ENCODE assay signal across 10 cellular contexts in the genomic region with DNA sequence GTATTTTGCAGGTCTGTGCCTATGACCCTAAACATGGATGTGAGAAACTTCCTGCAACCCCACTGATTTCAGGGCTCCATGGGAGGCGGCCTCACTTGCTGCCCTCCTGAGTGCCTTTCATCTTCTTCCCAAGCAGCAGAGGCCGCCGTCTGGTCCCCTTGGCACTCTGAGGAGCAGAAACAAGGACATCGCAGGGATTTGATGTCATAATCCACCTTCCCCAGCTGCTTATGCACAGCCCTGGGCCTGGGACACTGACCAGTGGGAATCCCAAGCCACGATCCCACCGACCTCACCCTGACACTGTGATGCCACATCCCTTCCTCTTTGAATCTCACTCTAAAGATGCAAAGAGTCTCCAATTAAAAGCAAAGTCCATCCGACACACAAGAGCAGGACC. TPM values are rescaled to one million over a fixed set of nuclear protein-coding genes. Genes with fewer than 3 reads are reported as not detected.
A peak's percentile ranks its signal among the peaks of the same experiment; 100 is the strongest.
DNase-seq lines count a peak whose midpoint lies in the region; ATAC-seq and TF ChIP-seq lines count a peak whose summit lies in the region.
"Had no signal": no experiment of that assay in that cellular context is flagged by ENCODE, and none has a peak within 500 bp of the region (broad histone marks: within the 10 kb centered on the region; RNA-seq: fewer than 3 reads in every experiment).

No MANE protein-coding gene starts in this region.

- POLR2A ChIA-PET in activated CD8-positive, alpha-beta T cell treated with anti-CD3 and anti-CD28 coated beads, Interleukin-2, amount 10 ng/mL, durations not matched to agents 7 days and 5 days (lab: Charles Lee): interaction anchor here (0.7 to 2.2 kb wide), 5 partner anchors 8 to 133 kb away, joined by 3 to 14 read pairs (median 3); a partner anchor contains a TSS

- H3K4me3 Mint-ChIP-seq in activated naive CD4-positive, alpha-beta T cell treated with anti-CD3 and anti-CD28 coated beads, Interleukin-2, amount 50 U/mL, for 24 hours: peak overlapping the region; percentile 51
- peak overlapping the region; percentile 80 for H3K4me3 Mint-ChIP-seq in activated CD8-positive, alpha-beta T cell treated with anti-CD3 and anti-CD28 coated beads, Interleukin-2, amount 10 ng/mL, durations not matched to agents 7 days and 5 days

- intact Hi-C loops in right lobe of liver (cut with DNase I): no loop called here

- peaks cover 2% of the 10 kb centered on the region for H3K36me3 Mint-ChIP-seq in activated naive CD4-positive, alpha-beta T cell treated with anti-CD3 and anti-CD28 coated beads, Interleukin-2, amount 50 U/mL, for 24 hours
- peaks cover 57% of the 10 kb centered on the region for H3K36me3 Mint-ChIP-seq in activated CD8-positive, alpha-beta T cell treated with anti-CD3 and anti-CD28 coated beads, Interleukin-2, amount 10 ng/mL, durations not matched to agents 7 days and 5 days (ENCODE audit: low read depth)

- TF ChIP-seq CTCF in right lobe of liver (IDR thresholded peaks at IDR 0.05) (no peak), tibial nerve (IDR thresholded peaks at IDR 0.05) (no peak)

- WGBS in right lobe of liver (ENCODE audit: insufficient coverage, low coverage, low lambda C conversion rate, missing lambda C conversion rate): 100% methylated on average over 2 of the region's 7 CpGs
- WGBS in tibial nerve, 2 donors: 81 to 89% methylated on average over 7 of the region's 7 CpGs

- peaks cover 0 to 5% (median 0%) of the 10 kb centered on the region in 4 donors for H3K36me3 ChIP-seq in right lobe of liver
- peaks cover 0 to 45% (median 0%) of the 10 kb centered on the region in 3 donors for H3K36me3 ChIP-seq in tibial nerve

- no peaks in the 10 kb centered on the region for H3K9me3 Mint-ChIP-seq in activated naive CD4-positive, alpha-beta T cell treated with anti-CD3 and anti-CD28 coated beads, Interleukin-2, amount 50 U/mL, for 24 hours
- H3K9me3 Mint-ChIP-seq in activated CD8-positive, alpha-beta T cell treated with anti-CD3 and anti-CD28 coated beads, Interleukin-2, amount 10 ng/mL, durations not matched to agents 7 days and 5 days (ENCODE audit: insufficient read depth): no peaks in the 10 kb centered on the region

- CTCF ChIA-PET in activated CD8-positive, alpha-beta T cell treated with anti-CD3 and anti-CD28 coated beads, Interleukin-2, amount 10 ng/mL, durations not matched to agents 7 days and 5 days (lab: Charles Lee): interaction anchor here (0.6 to 13.9 kb wide), 7 partner anchors 11 to 1663 kb away, joined by 3 to 228 read pairs (median 4); a partner anchor contains a TSS

- H3K4me1 ChIP-seq in right lobe of liver (peaks cover 0 to 8% (median 0%) of the 10 kb centered on the region in 4 donors), tibial nerve (peaks cover 0 to 67% (median 23%) of the 10 kb centered on the region in 4 donors)
- H3K4me1 ChIP-seq: testis had no signal

- no peak for TF ChIP-seq EP300 in tibial nerve (IDR thresholded peaks at IDR 0.05)

- no peaks in the 10 kb centered on the region for H3K27me3 Mint-ChIP-seq in activated naive CD4-positive, alpha-beta T cell treated with anti-CD3 and anti-CD28 coated beads, Interleukin-2, amount 50 U/mL, for 24 hours
- H3K27me3 Mint-ChIP-seq in activated CD8-positive, alpha-beta T cell treated with anti-CD3 and anti-CD28 coated beads, Interleukin-2, amount 10 ng/mL, durations not matched to agents 7 days and 5 days (ENCODE audit: low read depth): no peaks in the 10 kb centered on the region

- ATAC-seq in activated CD8-positive, alpha-beta T cell treated with anti-CD3 and anti-CD28 coated beads, Interleukin-2, amount 10 ng/mL, durations not matched to agents 7 days and 5 days: no peak
- no peak for ATAC-seq in right lobe of liver
- ATAC-seq in GM19035 (IDR thresholded peaks at IDR 0.05; ENCODE audit: unreplicated experiment): no peak
- ATAC-seq in HG02798 (IDR thresholded peaks at IDR 0.05; ENCODE audit: poor library complexity, unreplicated experiment): no peak

- no peaks in the 10 kb centered on the region for H3K9me3 ChIP-seq in right lobe of liver
- H3K9me3 ChIP-seq in tibial nerve: no peaks in the 10 kb centered on the region
- H3K9me3 ChIP-seq: testis had no signal

- no peak for DNase-seq in activated naive CD4-positive, alpha-beta T cell (lab: John Stamatoyannopoulos, UW)
- DNase-seq in activated CD8-positive, alpha-beta T cell treated with anti-CD3 and anti-CD28 coated beads, Interleukin-2, amount 10 ng/mL, durations not matched to agents 7 days and 5 days: no peak
- DNase-seq in right lobe of liver (no peak), tibial nerve (ENCODE audit: low spot score in 2 of 2) (no peak), inferior parietal cortex (ENCODE audit: extremely low spot score) (no peak)
- DNase-seq: stimulated activated CD4-positive, alpha-beta T cell treated with anti-CD3 and anti-CD28 coated beads, Interleukin-2, amount 100 ng/mL, for 24 hours; testis had no signal

- H3K4me3 ChIP-seq in right lobe of liver (no peak overlapping the region), tibial nerve (no peak overlapping the region)
- H3K4me3 ChIP-seq: testis had no signal

- no peak for TF ChIP-seq POLR2A in right lobe of liver (IDR thresholded peaks at IDR 0.05)
- no peak for TF ChIP-seq POLR2A in tibial nerve (IDR thresholded peaks at IDR 0.05)

- peak overlapping the region; percentile 89 for H3K27ac Mint-ChIP-seq in activated naive CD4-positive, alpha-beta T cell treated with anti-CD3 and anti-CD28 coated beads, Interleukin-2, amount 50 U/mL, for 24 hours
- H3K27ac Mint-ChIP-seq in activated CD8-positive, alpha-beta T cell treated with anti-CD3 and anti-CD28 coated beads, Interleukin-2, amount 10 ng/mL, durations not matched to agents 7 days and 5 days: peak overlapping the region; percentile 91

- H3K27ac ChIP-seq in right lobe of liver (peak overlapping the region in 2 of 3 donors; percentile 5 to 57), tibial nerve (peak overlapping the region in 3 of 4 donors; percentile 49 to 63 (median 53))
- H3K27ac ChIP-seq: testis had no signal

- peaks cover 94% of the 10 kb centered on the region for H3K4me1 Mint-ChIP-seq in activated naive CD4-positive, alpha-beta T cell treated with anti-CD3 and anti-CD28 coated beads, Interleukin-2, amount 50 U/mL, for 24 hours
- peaks cover 85% of the 10 kb centered on the region for H3K4me1 Mint-ChIP-seq in activated CD8-positive, alpha-beta T cell treated with anti-CD3 and anti-CD28 coated beads, Interleukin-2, amount 10 ng/mL, durations not matched to agents 7 days and 5 days (ENCODE audit: low read depth)

- H3K27me3 ChIP-seq in right lobe of liver (no peaks in the 10 kb centered on the region), tibial nerve (no peaks in the 10 kb centered on the region)
- H3K27me3 ChIP-seq: testis had no signal

RNA-seq across cellular contexts. Expression of a gene that starts 7.7 kb away (rescaled TPM):
- total RNA-seq in activated CD8-positive, alpha-beta T cell treated with anti-CD3 and anti-CD28 coated beads, Interleukin-2, amount 10 ng/mL, durations not matched to agents 7 days and 5 days: 10 to 100 TPM; 43.2 to 48.4 TPM
- total RNA-seq in right lobe of liver (10 to 100 TPM in 2 of 6 experiments, 1 to 10 TPM in 4; 8.3 to 10.7 (median 9.4) TPM), tibial nerve (10 to 100 TPM; 26.4 to 43.5 (median 35.1) TPM)

RNA-seq across cellular contexts. Expression of a gene that starts 44.3 kb away (rescaled TPM):
- 1 to 10 TPM; 1.1 to 1.6 TPM for total RNA-seq in activated CD8-positive, alpha-beta T cell treated with anti-CD3 and anti-CD28 coated beads, Interleukin-2, amount 10 ng/mL, durations not matched to agents 7 days and 5 days
- total RNA-seq in right lobe of liver: 1 to 10 TPM in 2 of 6 experiments, under 1 TPM in 4; 0.24 to 4.3 (median 0.87) TPM
- 1 to 10 TPM; 2.5 to 7.8 (median 3.5) TPM for total RNA-seq in tibial nerve

RNA-seq across cellular contexts. Expression of a gene that starts 55.2 kb away (rescaled TPM):
- 10 to 100 TPM; 60.7 to 61.1 TPM for total RNA-seq in activated CD8-positive, alpha-beta T cell treated with anti-CD3 and anti-CD28 coated beads, Interleukin-2, amount 10 ng/mL, durations not matched to agents 7 days and 5 days
- 10 to 100 TPM in 5 of 6 experiments, 1 to 10 TPM in 1; 9.5 to 14.8 (median 12.2) TPM for total RNA-seq in right lobe of liver
- total RNA-seq in tibial nerve: 10 to 100 TPM; 44.8 to 99.3 (median 61.7) TPM
